Comparison of ENCODE assay signal across 18 cellular contexts in genomic region chrX:122850326-122850725, GRCh38.
DNase-seq lines count a peak whose midpoint lies in the region; TF ChIP-seq lines count a peak whose summit lies in the region.
"Had no signal": no experiment of that assay in that cellular context is flagged by ENCODE, and none has a peak within 500 bp of the region (broad histone marks: within the 10 kb centered on the region; RNA-seq: fewer than 3 reads in every experiment).

No MANE protein-coding gene starts in this region.

- H3K27me3 Mint-ChIP-seq in activated naive CD4-positive, alpha-beta T cell treated with anti-CD3 and anti-CD28 coated beads, Interleukin-2, amount 10 ng/mL, durations not matched to agents 7 days and 5 days = no peaks in the 10 kb centered on the region
- H3K27me3 Mint-ChIP-seq in activated CD4-positive, alpha-beta memory T cell treated with anti-CD3 and anti-CD28 coated beads for 36 hours = no peaks in the 10 kb centered on the region

- H3K36me3 Mint-ChIP-seq in activated naive CD4-positive, alpha-beta T cell treated with anti-CD3 and anti-CD28 coated beads, Interleukin-2, amount 10 ng/mL, durations not matched to agents 7 days and 5 days = no peaks in the 10 kb centered on the region
- H3K36me3 Mint-ChIP-seq in activated CD4-positive, alpha-beta memory T cell treated with anti-CD3 and anti-CD28 coated beads for 36 hours = no peaks in the 10 kb centered on the region

- H3K9ac ChIP-seq in GM23248 (no peak overlapping the region), mammary epithelial cell (ENCODE audit: insufficient read depth, low read length) (no peak overlapping the region)
- H3K9ac ChIP-seq: KMS-11 had no signal

- no peak for TF ChIP-seq CTCF in mammary epithelial cell (conservative IDR thresholded peaks at IDR 0.05 in 1 of 2, IDR thresholded peaks at IDR 0.05 in 1 of 2; ENCODE audit: extremely low read depth in 1 of 2, insufficient read depth in 1 of 2, low read depth in 1 of 2, low read length in 2 of 2)

- CTCF ChIA-PET in mammary epithelial cell (lab: Charles Lee; ENCODE audit: low non-redundant PET) = no interaction called here
- CTCF ChIA-PET in activated naive CD4-positive, alpha-beta T cell treated with anti-CD3 and anti-CD28 coated beads, Interleukin-2, amount 10 ng/mL, durations not matched to agents 7 days and 5 days (lab: Charles Lee) = no interaction called here
- CTCF ChIA-PET in activated CD4-positive, alpha-beta memory T cell treated with anti-CD3 and anti-CD28 coated beads for 36 hours (lab: Charles Lee) = no interaction called here

- BruUV-seq in mammary epithelial cell (replicated peaks; lab: Mats Ljungman, UMichigan) = no TSS peak

- H3K27ac ChIP-seq in GM23248 (no peak overlapping the region), mammary epithelial cell (ENCODE audit: insufficient read depth, low read depth, low read length) (no peak overlapping the region)
- H3K27ac ChIP-seq: KMS-11 had no signal

- intact Hi-C loops in mammary epithelial cell (cut with micrococcal nuclease) = no loop called here
- intact Hi-C loops in activated CD4-positive, alpha-beta memory T cell treated with anti-CD3 and anti-CD28 coated beads for 36 hours (cut with micrococcal nuclease) = no loop called here

- no peaks in the 10 kb centered on the region for H3K9me3 Mint-ChIP-seq in activated naive CD4-positive, alpha-beta T cell treated with anti-CD3 and anti-CD28 coated beads, Interleukin-2, amount 10 ng/mL, durations not matched to agents 7 days and 5 days
- peaks cover 4% of the 10 kb centered on the region for H3K9me3 Mint-ChIP-seq in activated CD4-positive, alpha-beta memory T cell treated with anti-CD3 and anti-CD28 coated beads for 36 hours

- no peaks in the 10 kb centered on the region for H3F3A ChIP-seq in GM23248 (ENCODE audit: insufficient read depth)

- POLR2A ChIA-PET in activated CD4-positive, alpha-beta memory T cell treated with anti-CD3 and anti-CD28 coated beads for 36 hours (lab: Charles Lee) = no interaction called here

- H3K27me3 ChIP-seq in GM23248 (replicated peaks; ENCODE audit: insufficient read depth) = no peaks in the 10 kb centered on the region
- no peaks in the 10 kb centered on the region for H3K27me3 ChIP-seq in mammary epithelial cell (ENCODE audit: insufficient read depth, low read length)
- H3K27me3 ChIP-seq: MG63 had no signal

- DNase-seq in GM23248 = peak; percentile 13
- DNase-seq in RPMI7951 (ENCODE audit: low read depth) = peak; percentile 3
- DNase-seq in mammary epithelial cell = peak; percentile 50
- DNase-seq in kidney tubule cell (ENCODE audit: low spot score) = peak; percentile 4
- DNase-seq in NCI-H1930 (lab: John Stamatoyannopoulos, UW) = no peak
- no peak for DNase-seq in activated naive CD4-positive, alpha-beta T cell treated with anti-CD3 and anti-CD28 coated beads, Interleukin-2, amount 10 ng/mL, durations not matched to agents 7 days and 5 days
- no peak for DNase-seq in activated CD4-positive, alpha-beta memory T cell treated with anti-CD3 and anti-CD28 coated beads for 36 hours
- DNase-seq: C1 segment of cervical spinal cord, H7, MG63, NCI-H1092 treated with DMSO at 0.1 percent for 48 hours, NCI-H2081 treated with DMSO at 0.1 percent for 48 hours, NCI-H446 treated with DMSO at 0.1 percent for 48 hours, NCI-H69, RPMI8226, SIG-M5, T-helper 1 cell had no signal

- H3K4me2 ChIP-seq in GM23248 (ENCODE audit: unreplicated experiment) (no peak overlapping the region), mammary epithelial cell (ENCODE audit: insufficient read depth, low read depth, low read length) (no peak overlapping the region)
- H3K4me2 ChIP-seq: KMS-11 had no signal

- in situ Hi-C loops in GM23248 (cut with MboI) (no loop called here), mammary epithelial cell (cut with MboI; ENCODE audit: low sequenced_read_pairs in 2 of 2) (no loop called here)

- H2AFZ ChIP-seq in GM23248 (no peak overlapping the region), mammary epithelial cell (ENCODE audit: low read depth, low read length) (peak overlapping the region; percentile 63)

- dilution Hi-C loops in mammary epithelial cell (cut with HindIII; ENCODE audit: low sequenced_read_pairs) = no loop called here

- no peaks in the 10 kb centered on the region for H3K4me1 Mint-ChIP-seq in activated naive CD4-positive, alpha-beta T cell treated with anti-CD3 and anti-CD28 coated beads, Interleukin-2, amount 10 ng/mL, durations not matched to agents 7 days and 5 days
- no peaks in the 10 kb centered on the region for H3K4me1 Mint-ChIP-seq in activated CD4-positive, alpha-beta memory T cell treated with anti-CD3 and anti-CD28 coated beads for 36 hours (ENCODE audit: low read depth)

- H3K9me3 ChIP-seq in GM23248 (ENCODE audit: low read depth) (no peaks in the 10 kb centered on the region), mammary epithelial cell (replicated peaks; ENCODE audit: insufficient read depth, low read length) (no peaks in the 10 kb centered on the region)
- H3K9me3 ChIP-seq: MG63 had no signal

- no peaks in the 10 kb centered on the region for H3K9me2 ChIP-seq in GM23248 (ENCODE audit: insufficient read depth)

- H4K20me1 ChIP-seq in GM23248 (ENCODE audit: insufficient read depth) (no peaks in the 10 kb centered on the region), mammary epithelial cell (ENCODE audit: insufficient read depth, low read length) (no peaks in the 10 kb centered on the region)

- no peak overlapping the region for H3K4me3 Mint-ChIP-seq in activated naive CD4-positive, alpha-beta T cell treated with anti-CD3 and anti-CD28 coated beads, Interleukin-2, amount 10 ng/mL, durations not matched to agents 7 days and 5 days
- H3K4me3 Mint-ChIP-seq in activated CD4-positive, alpha-beta memory T cell treated with anti-CD3 and anti-CD28 coated beads for 36 hours = no peak overlapping the region

- H3K4me3 ChIP-seq in GM23248 (no peak overlapping the region), mammary epithelial cell (replicated peaks in 1 of 3; ENCODE audit: insufficient read depth in 1 of 3, low read depth in 2 of 3, low read length in 3 of 3) (no peak overlapping the region)
- H3K4me3 ChIP-seq: MG63 had no signal

- H3K79me2 ChIP-seq in GM23248 (ENCODE audit: insufficient read depth) (no peaks in the 10 kb centered on the region), mammary epithelial cell (ENCODE audit: insufficient read depth, low read length) (no peaks in the 10 kb centered on the region)

- no peak overlapping the region for H3K27ac Mint-ChIP-seq in activated naive CD4-positive, alpha-beta T cell treated with anti-CD3 and anti-CD28 coated beads, Interleukin-2, amount 10 ng/mL, durations not matched to agents 7 days and 5 days
- no peak overlapping the region for H3K27ac Mint-ChIP-seq in activated CD4-positive, alpha-beta memory T cell treated with anti-CD3 and anti-CD28 coated beads for 36 hours

- no peaks in the 10 kb centered on the region for H3K4me1 ChIP-seq in GM23248 (ENCODE audit: insufficient read depth)
- H3K4me1 ChIP-seq in mammary epithelial cell (ENCODE audit: insufficient read depth, low read length) = no peaks in the 10 kb centered on the region

- 83 to 91% methylated on average over 2 of the region's 4 CpGs for WGBS in GM23248 (ENCODE audit: low coverage in 1 of 2, low lambda C conversion rate in 2 of 2, missing lambda C conversion rate in 2 of 2), 2 experiments
- 60% methylated on average over 4 of the region's 4 CpGs for WGBS in mammary epithelial cell (ENCODE audit: low coverage, missing lambda C conversion rate)

- H3K36me3 ChIP-seq in GM23248 (ENCODE audit: low read depth) = no peaks in the 10 kb centered on the region
- H3K36me3 ChIP-seq in mammary epithelial cell (ENCODE audit: insufficient read depth, low read length) = no peaks in the 10 kb centered on the region
- H3K36me3 ChIP-seq: MG63 had no signal

Comparison
In these comparisons a context has a peak if more than half of its experiments do, and no peak if none do; other contexts are left out.
1. DNase-seq: peak in GM23248 (single experiment), RPMI7951 (single experiment), mammary epithelial cell (single experiment) and kidney tubule cell (single experiment); none in NCI-H1930 (0 of 2), activated naive CD4-positive, alpha-beta T cell treated with anti-CD3 and anti-CD28 coated beads, Interleukin-2, amount 10 ng/mL, durations not matched to agents 7 days and 5 days (single experiment) and activated CD4-positive, alpha-beta memory T cell treated with anti-CD3 and anti-CD28 coated beads for 36 hours (single experiment).